8 cellular contexts compared by ENCODE assay signal in the genomic region with DNA sequence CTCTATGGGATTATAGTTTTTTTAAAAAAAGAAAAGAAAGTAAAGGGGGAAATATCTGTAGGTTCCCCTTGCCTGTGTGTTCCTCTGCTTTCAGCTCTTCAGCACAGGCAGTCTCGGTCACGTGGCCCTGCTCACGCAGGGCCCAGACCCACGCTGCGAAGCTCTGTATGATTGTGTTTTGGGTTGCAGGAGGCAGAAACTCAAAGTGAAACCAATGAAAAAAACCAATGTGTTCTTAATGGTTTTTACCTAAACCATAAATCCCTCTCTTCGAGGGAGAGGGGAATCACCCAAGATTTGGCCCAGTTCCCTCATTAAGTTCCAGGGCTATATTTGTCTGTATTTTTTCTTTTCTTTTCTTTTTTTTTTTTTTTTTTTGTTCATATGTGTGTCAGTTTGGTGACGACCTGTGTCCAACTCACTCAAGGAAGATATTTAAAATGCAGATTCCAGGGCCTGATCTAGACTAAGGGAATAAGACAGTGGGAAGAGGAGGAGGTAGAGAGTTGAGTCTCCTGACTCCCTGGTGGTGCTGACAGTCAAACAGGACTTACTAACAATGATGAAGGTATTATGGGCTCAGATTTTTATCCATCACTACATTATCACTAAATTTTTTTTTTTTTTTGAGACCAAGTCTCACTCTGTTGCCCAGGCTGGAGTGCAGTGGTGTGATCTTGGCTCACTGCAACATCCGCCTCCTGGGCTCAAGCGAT. TPM values are rescaled to one million over a fixed set of nuclear protein-coding genes. Genes with fewer than 3 reads are reported as not detected.
DNase-seq lines count a peak whose midpoint lies in the region; ATAC-seq, FAIRE-seq and TF ChIP-seq lines count a peak whose summit lies in the region.

No MANE protein-coding gene starts in this region.

- H3K27me3 ChIP-seq in Peyer's patch (no peaks in the 10 kb centered on the region), uterus (no peaks in the 10 kb centered on the region)

- H3K9me3 ChIP-seq in Peyer's patch (no peaks in the 10 kb centered on the region), uterus (no peaks in the 10 kb centered on the region), kidney (ENCODE audit: control insufficient read depth in 1 of 2, low read length in 2 of 2) (no peaks in the 10 kb centered on the region)

- H3K9me3 Mint-ChIP-seq in activated naive CD8-positive, alpha-beta T cell treated with anti-CD3 and anti-CD28 coated beads, Interleukin-2, amount 50 U/mL, for 24 hours, result no peaks in the 10 kb centered on the region

- TF ChIP-seq POLR2A in GM12891 (IDR thresholded peaks at IDR 0.05; ENCODE audit: low read depth, low read length), result no peak
- no peak for TF ChIP-seq POLR2A in Peyer's patch (IDR thresholded peaks at IDR 0.05)
- TF ChIP-seq POLR2A in uterus (IDR thresholded peaks at IDR 0.05), result no peak

- FAIRE-seq in GM12891 (lab: Jason Lieb, UNC) (peak; percentile 91), kidney (lab: Jason Lieb, UNC) (no peak)

- peak overlapping the region; percentile 48 for H3K27ac Mint-ChIP-seq in activated naive CD8-positive, alpha-beta T cell treated with anti-CD3 and anti-CD28 coated beads, Interleukin-2, amount 50 U/mL, for 24 hours

- peak; percentile 77 for DNase-seq in GM12891 (ENCODE audit: insufficient read length, low spot score)
- peak in 2 of 3 donors; percentile 83 to 87 for DNase-seq in Peyer's patch
- DNase-seq in activated naive CD8-positive, alpha-beta T cell treated with anti-CD3 and anti-CD28 coated beads, Interleukin-2, amount 50 U/mL, for 24 hours, result peak; percentile 69
- peak in 2 of 3 donors; percentile 56 to 68 for DNase-seq in stimulated activated CD4-positive, alpha-beta T cell treated with anti-CD3 and anti-CD28 coated beads, TNF-alpha, amount 100 ng/mL, for 48 hours (ENCODE audit: low read depth in 3 of 3)
- DNase-seq in uterus, result no peak
- no peak for DNase-seq in kidney
- no peak for DNase-seq in mesenteric fat pad (ENCODE audit: low spot score)

- peaks cover 19% of the 10 kb centered on the region for H3K4me1 Mint-ChIP-seq in activated naive CD8-positive, alpha-beta T cell treated with anti-CD3 and anti-CD28 coated beads, Interleukin-2, amount 50 U/mL, for 24 hours

- peaks cover 2% of the 10 kb centered on the region for H3K27me3 Mint-ChIP-seq in activated naive CD8-positive, alpha-beta T cell treated with anti-CD3 and anti-CD28 coated beads, Interleukin-2, amount 50 U/mL, for 24 hours

- H3K4me1 ChIP-seq in Peyer's patch, result no peaks in the 10 kb centered on the region
- H3K4me1 ChIP-seq in uterus, result no peaks in the 10 kb centered on the region
- no peaks in the 10 kb centered on the region for H3K4me1 ChIP-seq in kidney (ENCODE audit: control insufficient read depth in 1 of 2, insufficient read depth in 1 of 2, low read depth in 1 of 2, low read length in 2 of 2)

- H3K27ac ChIP-seq in Peyer's patch (peak overlapping the region in 1 of 4 donors; percentile 51), uterus (no peak overlapping the region), kidney (ENCODE audit: low read depth in 2 of 2, low read length in 2 of 2) (no peak overlapping the region)

- peak overlapping the region; percentile 30 for H3K4me3 Mint-ChIP-seq in activated naive CD8-positive, alpha-beta T cell treated with anti-CD3 and anti-CD28 coated beads, Interleukin-2, amount 50 U/mL, for 24 hours

- H3K36me3 Mint-ChIP-seq in activated naive CD8-positive, alpha-beta T cell treated with anti-CD3 and anti-CD28 coated beads, Interleukin-2, amount 50 U/mL, for 24 hours (ENCODE audit: low read depth), result no peaks in the 10 kb centered on the region

- TF ChIP-seq CTCF in Peyer's patch (IDR thresholded peaks at IDR 0.05), result no peak
- TF ChIP-seq CTCF in uterus (IDR thresholded peaks at IDR 0.05), result no peak
- TF ChIP-seq CTCF in kidney (IDR thresholded peaks at IDR 0.05; ENCODE audit: borderline replicate concordance, extremely low read depth, insufficient read depth), result no peak

- intact Hi-C loops in uterus (cut with DNase I; ENCODE audit: low total_unique reads) (no loop called here), kidney (cut with DNase I) (no loop called here)

- no peaks in the 10 kb centered on the region for H3K36me3 ChIP-seq in Peyer's patch
- H3K36me3 ChIP-seq in uterus, result no peaks in the 10 kb centered on the region
- no peaks in the 10 kb centered on the region for H3K36me3 ChIP-seq in kidney (ENCODE audit: control insufficient read depth in 1 of 2, insufficient read depth in 2 of 2, low read length in 2 of 2)

- peak; percentile 99 for ATAC-seq in GM21825 (IDR thresholded peaks at IDR 0.05; ENCODE audit: unreplicated experiment)
- peak; percentile 100 for ATAC-seq in activated naive CD8-positive, alpha-beta T cell treated with anti-CD3 and anti-CD28 coated beads, Interleukin-2, amount 50 U/mL, for 24 hours

- H3K9ac ChIP-seq in kidney (ENCODE audit: low read length in 2 of 2), result no peak overlapping the region

- peak overlapping the region in 1 of 4 donors; percentile 20 for H3K4me3 ChIP-seq in Peyer's patch
- no peak overlapping the region for H3K4me3 ChIP-seq in uterus
- no peak overlapping the region for H3K4me3 ChIP-seq in kidney (ENCODE audit: low read length in 2 of 2)

TF ChIP-seq in GM12891, 5 proteins besides CTCF, POLR2A, EP300 and RAD21:
- TF ChIP-seq PAX5 (IDR thresholded peaks at IDR 0.05; ENCODE audit: insufficient read depth, low read length, severe bottlenecking) (no peak), POU2F2 (IDR thresholded peaks at IDR 0.05; ENCODE audit: low read depth, low read length) (peak; percentile 60; the same call in 1 of the 2 replicates), TAF1 (IDR thresholded peaks at IDR 0.05; ENCODE audit: low read depth, low read length) (no peak), SPI1 (IDR thresholded peaks at IDR 0.05; ENCODE audit: low read depth, low read length) (peak; percentile 74)

RNA-seq across cellular contexts. Expression of a gene that starts 33.8 kb away (rescaled TPM):
- 7.0 TPM for polyA plus RNA-seq in GM12891 (2012; ENCODE audit: low read depth, missing spikeins)
- total RNA-seq in Peyer's patch (100 to 1,000 TPM in 3 of 4 donors, 10 to 100 TPM in 1; 65.0 to 118 (median 113) TPM), uterus (10 to 100 TPM; 15.1 to 65.9 (median 22.7) TPM), kidney (56.5 TPM), mesenteric fat pad (94.5 TPM)
- polyA plus RNA-seq in kidney (ENCODE audit: insufficient read depth, low read depth, low replicate concordance), result 5.9 TPM

Comparison
In these comparisons a context has a peak if more than half of its experiments do, and no peak if none do; other contexts are left out.
1. DNase-seq: peak in GM12891 (single experiment), Peyer's patch (2 of 3), activated naive CD8-positive, alpha-beta T cell treated with anti-CD3 and anti-CD28 coated beads, Interleukin-2, amount 50 U/mL, for 24 hours (single experiment) and stimulated activated CD4-positive, alpha-beta T cell treated with anti-CD3 and anti-CD28 coated beads, TNF-alpha, amount 100 ng/mL, for 48 hours (2 of 3); none in uterus (0 of 2), kidney (single experiment) and mesenteric fat pad (single experiment).